Comparison of ENCODE assay signal across 10 cellular contexts in genomic region chr5:58751222-58751621, GRCh38.
DNase-seq lines count a peak whose midpoint lies in the region; ATAC-seq and TF ChIP-seq lines count a peak whose summit lies in the region.
"Had no signal": no experiment of that assay in that cellular context is flagged by ENCODE, and none has a peak within 500 bp of the region (broad histone marks: within the 10 kb centered on the region; RNA-seq: fewer than 3 reads in every experiment).

No MANE protein-coding gene starts in this region.

- H3K23ac ChIP-seq in mesenchymal stem cell (ENCODE audit: low read length in 2 of 2) (no peak overlapping the region), H9 (ENCODE audit: insufficient read length, low read depth, low read length) (no peak overlapping the region)

- H3K27me3 ChIP-seq in GM23248 (replicated peaks; ENCODE audit: insufficient read depth): no peaks in the 10 kb centered on the region
- peaks cover 4% of the 10 kb centered on the region; the same call in 1 of the 2 replicates for H3K27me3 ChIP-seq in MG63
- H3K27me3 ChIP-seq in adrenal gland: no peaks in the 10 kb centered on the region
- H3K27me3 ChIP-seq in mesenchymal stem cell (ENCODE audit: control insufficient read depth in 1 of 2, insufficient read depth in 1 of 2, low read length in 2 of 2): no peaks in the 10 kb centered on the region
- H3K27me3 ChIP-seq in H9 (ENCODE audit: insufficient read depth, low read length): no peaks in the 10 kb centered on the region

- TF ChIP-seq CTCF in adrenal gland (IDR thresholded peaks at IDR 0.05): no peak
- no peak for TF ChIP-seq CTCF in H9 (conservative IDR thresholded peaks at IDR 0.05)

- H3K56ac ChIP-seq in H9 (ENCODE audit: insufficient read length, low read depth, low read length): no peak overlapping the region

- no peak for ATAC-seq in HG02623 (IDR thresholded peaks at IDR 0.05; ENCODE audit: unreplicated experiment)

- no peaks in the 10 kb centered on the region for H3K79me1 ChIP-seq in mesenchymal stem cell (replicated peaks; ENCODE audit: low read length, poor library complexity, severe bottlenecking)
- no peaks in the 10 kb centered on the region for H3K79me1 ChIP-seq in H9 (ENCODE audit: insufficient read depth, low read depth, low read length, poor library complexity, severe bottlenecking)

- H3K9me3 ChIP-seq in GM23248 (ENCODE audit: low read depth): no peaks in the 10 kb centered on the region
- no peaks in the 10 kb centered on the region for H3K9me3 ChIP-seq in MG63
- H3K9me3 ChIP-seq in adrenal gland (replicated peaks in 1 of 3): no peaks in the 10 kb centered on the region
- no peaks in the 10 kb centered on the region for H3K9me3 ChIP-seq in mesenchymal stem cell (ENCODE audit: control insufficient read depth, low read length)
- no peaks in the 10 kb centered on the region for H3K9me3 ChIP-seq in H9 (ENCODE audit: control insufficient read depth, low read depth, low read length)

- intact Hi-C loops in adrenal gland (cut with DNase I): no loop called here

- no peaks in the 10 kb centered on the region for H3K36me3 Mint-ChIP-seq in H9 (ENCODE audit: insufficient read depth in 1 of 3, low read depth in 3 of 3)
- H3K36me3 Mint-ChIP-seq: T-cell had no signal

- peaks cover 1 to 2% of the 10 kb centered on the region in 2 experiments; a peak in 3 of 4 replicates for H3K4me1 Mint-ChIP-seq in H9
- H3K4me1 Mint-ChIP-seq: T-cell had no signal

- H3K14ac ChIP-seq in mesenchymal stem cell (ENCODE audit: low read length in 2 of 2) (no peak overlapping the region), H9 (ENCODE audit: insufficient read depth, low read length) (no peak overlapping the region)

- H3K4me3 Mint-ChIP-seq in H9: no peak overlapping the region
- H3K4me3 Mint-ChIP-seq: T-cell had no signal

- no peak overlapping the region for H3K18ac ChIP-seq in mesenchymal stem cell (ENCODE audit: low read depth in 1 of 2, low read length in 2 of 2)
- no peak overlapping the region for H3K18ac ChIP-seq in H9 (ENCODE audit: insufficient read length, low read depth, low read length)

- no peak overlapping the region for H3T11ph ChIP-seq in H9 (ENCODE audit: low read length)

- no peak overlapping the region for H2BK5ac ChIP-seq in mesenchymal stem cell (ENCODE audit: low read depth, low read length, poor library complexity, severe bottlenecking)
- H2BK5ac ChIP-seq in H9 (ENCODE audit: insufficient read length, low read length): no peak overlapping the region

- H2BK12ac ChIP-seq in mesenchymal stem cell (ENCODE audit: low read length in 2 of 2): no peak overlapping the region
- no peak overlapping the region for H2BK12ac ChIP-seq in H9 (ENCODE audit: insufficient read length, low read depth, low read length)

- H3K9me2 ChIP-seq in GM23248 (ENCODE audit: insufficient read depth): no peaks in the 10 kb centered on the region

- H2BK20ac ChIP-seq in H9 (ENCODE audit: low read depth, low read length, poor library complexity, severe bottlenecking): no peak overlapping the region

- H2AFZ ChIP-seq in GM23248 (no peak overlapping the region), mesenchymal stem cell (ENCODE audit: low read depth, low read length) (no peak overlapping the region), H9 (ENCODE audit: low read length) (no peak overlapping the region)

- H3K4me1 ChIP-seq in GM23248 (ENCODE audit: insufficient read depth) (no peaks in the 10 kb centered on the region), adrenal gland (replicated peaks in 1 of 2) (peaks cover 0 to 27% of the 10 kb centered on the region in 2 donors), mesenchymal stem cell (ENCODE audit: control insufficient read depth, insufficient read depth, low read depth, low read length) (no peaks in the 10 kb centered on the region), H9 (ENCODE audit: insufficient read depth, low read length) (no peaks in the 10 kb centered on the region; the same call in 1 of the 2 replicates)

- DNase-seq in GM23248: peak; percentile 18
- DNase-seq in MG63: peak; percentile 77
- peak in 5 of 7 donors; percentile 12 to 43 (median 27) for DNase-seq in adrenal gland
- peak; percentile 62 for DNase-seq in mesenchymal stem cell
- no peak for DNase-seq in H9
- DNase-seq in hepatic stellate cell (ENCODE audit: low spot score): no peak
- DNase-seq: GDM1, T-cell had no signal

- no peak overlapping the region for H4K5ac ChIP-seq in H9 (ENCODE audit: insufficient read length, low read depth, low read length)

- H4K91ac ChIP-seq in mesenchymal stem cell (ENCODE audit: low read length) (no peak overlapping the region), H9 (ENCODE audit: insufficient read length, low read depth, low read length) (no peak overlapping the region)

- no peaks in the 10 kb centered on the region for H3K9me3 Mint-ChIP-seq in H9
- H3K9me3 Mint-ChIP-seq: activated T-helper 2 cell treated with anti-CD3 and anti-CD28 coated beads, Interferon-gamma antibody, Interleukin-2, Interleukin-4, amounts not matched to agents 10 μg/mL and 5 μg/mL and 100 μg/mL, durations not matched to agents 14 hours and 24 hours and 36 hours; T-cell had no signal

- WGBS in GM23248 (ENCODE audit: low coverage in 1 of 2, low lambda C conversion rate in 2 of 2, missing lambda C conversion rate in 2 of 2), 2 experiments: 48 to 49% methylated on average over 3 of the region's 3 CpGs
- WGBS in adrenal gland, 4 donors: 54 to 57% (median 55%) methylated on average over 3 of the region's 3 CpGs
- WGBS in mesenchymal stem cell: 55% methylated on average over 3 of the region's 3 CpGs
- no CpG with 5 or more reads among the region's 3 CpGs for WGBS in H9 (ENCODE audit: extremely low coverage, insufficient read length, low lambda C conversion rate)

- H3K27me3 Mint-ChIP-seq in H9 (ENCODE audit: low read depth): no peaks in the 10 kb centered on the region

- H2AK5ac ChIP-seq in mesenchymal stem cell (ENCODE audit: low read length, severe bottlenecking) (no peak overlapping the region), H9 (ENCODE audit: insufficient read length, low read length) (no peak overlapping the region)

- no peaks in the 10 kb centered on the region for H4K20me1 ChIP-seq in GM23248 (ENCODE audit: insufficient read depth)
- no peaks in the 10 kb centered on the region for H4K20me1 ChIP-seq in H9 (ENCODE audit: control insufficient read depth, insufficient read depth, insufficient read length)

- H3K4ac ChIP-seq in mesenchymal stem cell (ENCODE audit: low read depth in 1 of 2, low read length in 2 of 2): no peak overlapping the region
- H3K4ac ChIP-seq in H9 (ENCODE audit: low read depth, low read length): no peak overlapping the region

- H3K27ac ChIP-seq in GM23248: no peak overlapping the region
- peak overlapping the region in 1 of 5 donors; percentile 37 for H3K27ac ChIP-seq in adrenal gland
- no peak overlapping the region for H3K27ac ChIP-seq in mesenchymal stem cell (ENCODE audit: low read length, poor library complexity, severe bottlenecking)
- H3K27ac ChIP-seq in H9 (ENCODE audit: insufficient read length, low read depth, low read length): no peak overlapping the region

- H3K23me2 ChIP-seq in H9 (ENCODE audit: insufficient read length, low read depth, low read length, poor library complexity, severe bottlenecking): no peaks in the 10 kb centered on the region

- H4K8ac ChIP-seq in mesenchymal stem cell (ENCODE audit: low read length) (no peak overlapping the region), H9 (replicated peaks; ENCODE audit: insufficient read length, low read depth, low read length) (no peak overlapping the region)

- no peak overlapping the region for H3K9ac ChIP-seq in GM23248
- peak overlapping the region; percentile 67 for H3K9ac ChIP-seq in mesenchymal stem cell (ENCODE audit: low read length)
- no peak overlapping the region for H3K9ac ChIP-seq in H9 (ENCODE audit: extremely low read depth, insufficient read length, low read length)

- H3K36me3 ChIP-seq in GM23248 (ENCODE audit: low read depth) (no peaks in the 10 kb centered on the region), MG63 (no peaks in the 10 kb centered on the region), adrenal gland (replicated peaks in 1 of 2) (no peaks in the 10 kb centered on the region), mesenchymal stem cell (ENCODE audit: control insufficient read depth in 1 of 2, insufficient read depth in 2 of 2, low read depth in 1 of 2, low read length in 2 of 2) (no peaks in the 10 kb centered on the region)

- no peak overlapping the region for H3K27ac Mint-ChIP-seq in H9
- H3K27ac Mint-ChIP-seq: activated T-helper 2 cell treated with anti-CD3 and anti-CD28 coated beads, Interferon-gamma antibody, Interleukin-2, Interleukin-4, amounts not matched to agents 10 μg/mL and 5 μg/mL and 100 μg/mL, durations not matched to agents 14 hours and 24 hours and 36 hours; T-cell had no signal

- H2BK120ac ChIP-seq in mesenchymal stem cell (ENCODE audit: low read depth, low read length) (no peak overlapping the region), H9 (ENCODE audit: low read depth, low read length, poor library complexity, severe bottlenecking) (no peak overlapping the region)

- H3K4me2 ChIP-seq in GM23248 (ENCODE audit: unreplicated experiment): no peak overlapping the region
- no peak overlapping the region for H3K4me2 ChIP-seq in mesenchymal stem cell (ENCODE audit: low read length, poor library complexity, severe bottlenecking)
- H3K4me2 ChIP-seq in H9 (ENCODE audit: insufficient read depth, insufficient read length, low read length): no peak overlapping the region

- no peak for TF ChIP-seq POLR2A in adrenal gland (IDR thresholded peaks at IDR 0.05)

- H3F3A ChIP-seq in GM23248 (ENCODE audit: insufficient read depth): no peaks in the 10 kb centered on the region

- H2BK15ac ChIP-seq in mesenchymal stem cell (ENCODE audit: low read depth, poor library complexity, severe bottlenecking) (no peak overlapping the region), H9 (ENCODE audit: low read depth, low read length) (no peak overlapping the region)

- H3K4me3 ChIP-seq in GM23248 (no peak overlapping the region), MG63 (no peak overlapping the region), adrenal gland (no peak overlapping the region), mesenchymal stem cell (ENCODE audit: insufficient read depth in 1 of 2, low read depth in 1 of 2, low read length in 2 of 2) (no peak overlapping the region)

- in situ Hi-C loops in GM23248 (cut with MboI): no loop called here

- no peaks in the 10 kb centered on the region for H3K79me2 ChIP-seq in GM23248 (ENCODE audit: insufficient read depth)
- H3K79me2 ChIP-seq in H9 (ENCODE audit: insufficient read depth, low read length): no peaks in the 10 kb centered on the region

Comparison
In these comparisons a context has a peak if more than half of its experiments do, and no peak if none do; other contexts are left out.
1. DNase-seq: peak in GM23248 (single experiment), MG63 (single experiment), adrenal gland (5 of 7) and mesenchymal stem cell (single experiment); none in H9 (single experiment) and hepatic stellate cell (single experiment).